Comparison of ENCODE assay signal across 26 cellular contexts in the genomic region with DNA sequence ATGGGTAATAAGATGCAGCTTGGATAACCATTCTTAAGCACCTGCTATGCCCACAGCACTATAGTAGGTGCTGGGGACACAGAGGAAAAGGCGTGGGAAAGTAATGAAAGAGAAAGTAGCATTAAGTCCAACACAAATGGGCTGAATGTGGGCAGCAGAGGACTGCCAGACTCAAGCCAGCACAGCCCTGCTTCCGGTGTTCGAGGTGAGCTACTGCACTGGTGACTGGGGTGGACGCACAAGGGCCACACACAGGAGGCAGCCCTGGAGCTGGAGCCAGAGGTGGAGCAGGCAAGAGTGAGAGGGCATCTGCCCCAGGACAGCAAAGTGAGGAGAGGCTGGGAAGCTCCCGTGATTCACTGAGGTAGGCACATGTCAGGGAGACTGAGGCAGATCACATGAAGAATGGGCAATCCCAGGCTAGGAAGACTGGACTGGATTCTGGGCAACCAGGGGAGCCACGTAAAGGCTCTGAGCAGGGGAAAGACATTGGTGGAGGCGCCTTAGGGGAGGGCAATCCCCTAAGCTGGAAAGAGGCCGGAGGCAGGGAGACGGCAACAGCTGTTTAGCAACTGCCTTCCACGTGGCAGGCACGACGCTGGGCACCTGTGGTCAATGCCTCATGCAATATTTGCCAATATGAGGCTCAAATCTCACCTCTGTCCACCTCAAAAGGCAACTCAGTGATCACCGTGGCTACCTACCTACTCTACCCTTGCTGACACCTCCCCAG.
"Had no signal": no experiment of that assay in that cellular context is flagged by ENCODE, and none has a peak within 500 bp of the region (broad histone marks: within the 10 kb centered on the region; RNA-seq: fewer than 3 reads in every experiment).

No MANE protein-coding gene starts in this region.

- FAIRE-seq: frontal cortex, pancreas had no signal

- H3K9me3 Mint-ChIP-seq: activated B cell treated with CpG ODN at 0.5 μM for 24 hours; activated naive CD4-positive, alpha-beta T cell treated with anti-CD3 and anti-CD28 coated beads, Interleukin-2, amount 50 U/mL, for 72 hours; brain; immature natural killer cell; naive thymus-derived CD4-positive, alpha-beta T cell; T-helper 1 cell treated with Interleukin-12 subunit alpha and Interleukin-12 subunit beta and Interleukin-4 antibody, amounts not matched to agents 30 μg/mL and 1 μg/mL, for 36 hours had no signal

- H3K9me3 ChIP-seq: pancreas, sigmoid colon, thoracic aorta, upper lobe of left lung had no signal

- H3K27ac ChIP-seq: hepatocyte, left lung, pancreas, sigmoid colon, thoracic aorta, upper lobe of left lung had no signal

- H2AFZ ChIP-seq: hepatocyte had no signal

- H3K4me1 ChIP-seq: left lung, pancreas, sigmoid colon, upper lobe of left lung had no signal

- H3K4me3 ChIP-seq: hepatocyte, left lung, lung, pancreas, sigmoid colon, smooth muscle cell, thoracic aorta, upper lobe of left lung had no signal

- H3K4me1 Mint-ChIP-seq: activated CD4-positive, alpha-beta T cell treated with anti-CD3 and anti-CD28 coated beads for 36 hours; brain; immature natural killer cell had no signal

- H3K79me2 ChIP-seq: hepatocyte had no signal

- H3K4me3 Mint-ChIP-seq: activated B cell treated with CpG ODN at 0.5 μM for 24 hours; activated CD4-positive, alpha-beta T cell treated with anti-CD3 and anti-CD28 coated beads for 36 hours; brain; immature natural killer cell; naive thymus-derived CD4-positive, alpha-beta T cell; T-helper 1 cell treated with Interleukin-12 subunit alpha and Interleukin-12 subunit beta and Interleukin-4 antibody, amounts not matched to agents 30 μg/mL and 1 μg/mL, for 36 hours had no signal

- H3K27me3 Mint-ChIP-seq: activated B cell treated with CpG ODN at 0.5 μM for 24 hours; activated CD4-positive, alpha-beta T cell treated with anti-CD3 and anti-CD28 coated beads for 36 hours; naive thymus-derived CD4-positive, alpha-beta T cell had no signal

- H3K27me3 ChIP-seq: hepatocyte, left lung, pancreas, sigmoid colon, upper lobe of left lung had no signal

- H3K4me2 ChIP-seq: hepatocyte, smooth muscle cell had no signal

- H3K27ac Mint-ChIP-seq: activated B cell treated with CpG ODN at 0.5 μM for 24 hours; activated CD4-positive, alpha-beta T cell treated with anti-CD3 and anti-CD28 coated beads for 36 hours; brain; T-helper 1 cell treated with Interleukin-12 subunit alpha and Interleukin-12 subunit beta and Interleukin-4 antibody, amounts not matched to agents 30 μg/mL and 1 μg/mL, for 36 hours had no signal

- DNase-seq: activated B cell treated with CpG ODN at 0.5 μM for 24 hours; activated CD4-positive, alpha-beta T cell treated with anti-CD3 and anti-CD28 coated beads for 36 hours; activated CD4-positive, alpha-beta T cell treated with anti-CD3 and anti-CD28 coated beads, Interleukin-2, amount 50 U/mL, for 4 hours; activated CD8-positive, alpha-beta memory T cell treated with anti-CD3 and anti-CD28 coated beads for 24 hours; aorta; caudate nucleus; dermis blood vessel endothelial cell; effector memory CD4-positive, alpha-beta T cell; glutamatergic neuron; immature natural killer cell; left lung; naive thymus-derived CD4-positive, alpha-beta T cell; pancreas; sigmoid colon; stimulated activated CD4-positive, alpha-beta T cell treated with anti-CD3 and anti-CD28 coated beads, Interleukin-15, amount 100 ng/mL, for 24 hours; stimulated activated naive CD4-positive, alpha-beta T cell treated with Interleukin-2 at 50 U/mL for 16 hours had no signal

- ATAC-seq: activated CD4-positive, alpha-beta T cell treated with anti-CD3 and anti-CD28 coated beads for 36 hours; activated naive CD4-positive, alpha-beta T cell treated with anti-CD3 and anti-CD28 coated beads, Interleukin-2, amount 50 U/mL, for 72 hours; esophagus mucosa; left lung; naive thymus-derived CD4-positive, alpha-beta T cell; pancreas had no signal
